Comparison of ENCODE assay signal across 8 cellular contexts in genomic region chr4:155667538-155668511, GRCh38. TPM values are rescaled to one million over a fixed set of nuclear protein-coding genes. Genes with fewer than 3 reads are reported as not detected.
DNase-seq lines count a peak whose midpoint lies in the region; ATAC-seq, FAIRE-seq and TF ChIP-seq lines count a peak whose summit lies in the region.

No MANE protein-coding gene starts in this region.

- peaks cover 0 to 5% of the 10 kb centered on the region in 2 donors for H3K4me1 ChIP-seq in kidney (ENCODE audit: control insufficient read depth in 1 of 2, insufficient read depth in 1 of 2, low read depth in 1 of 2, low read length in 2 of 2)

- H3K4me3 ChIP-seq in AG10803 (ENCODE audit: low read length): peak overlapping the region; percentile 55
- H3K4me3 ChIP-seq in kidney (ENCODE audit: low read length in 2 of 2): peak overlapping the region; percentile 84 to 85

- peak overlapping the region; percentile 82 to 85 for H3K9ac ChIP-seq in kidney (ENCODE audit: low read length in 2 of 2)

- peak overlapping the region; percentile 84 to 95 for H3K27ac ChIP-seq in kidney (ENCODE audit: low read depth in 2 of 2, low read length in 2 of 2)

- no peak for FAIRE-seq in kidney (lab: Jason Lieb, UNC)

- no peaks in the 10 kb centered on the region for H3K9me3 ChIP-seq in kidney (ENCODE audit: control insufficient read depth in 1 of 2, low read length in 2 of 2)

- TF ChIP-seq CTCF in AG10803 (conservative IDR thresholded peaks at IDR 0.05; ENCODE audit: low read length) (no peak), kidney (IDR thresholded peaks at IDR 0.05; ENCODE audit: borderline replicate concordance, extremely low read depth, insufficient read depth) (no peak)

- intact Hi-C loops in kidney (cut with DNase I): no loop called here

- DNase-seq in AG10803 (ENCODE audit: low read depth) (peak; percentile 20), OCI-M1 (lab: John Stamatoyannopoulos, UW) (peak; percentile 70), cerebellar cortex (ENCODE audit: low spot score) (peak; percentile 27), kidney (peak; percentile 91)
- DNase-seq in stimulated activated CD8-positive, alpha-beta memory T cell treated with anti-CD3 and anti-CD28 coated beads, Interleukin-2, amount 100 ng/mL, for 48 hours (ENCODE audit: low read depth in 2 of 2): peak; percentile 0 to 2
- DNase-seq in stimulated activated naive CD4-positive, alpha-beta T cell (lab: John Stamatoyannopoulos, UW): no peak

- peak; percentile 33 for ATAC-seq in GM18858 (IDR thresholded peaks at IDR 0.05; ENCODE audit: unreplicated experiment)
- ATAC-seq in HG02981 (IDR thresholded peaks at IDR 0.05; ENCODE audit: unreplicated experiment): peak; percentile 52

- H3K36me3 ChIP-seq in kidney (ENCODE audit: control insufficient read depth in 1 of 2, insufficient read depth in 2 of 2, low read length in 2 of 2): no peaks in the 10 kb centered on the region

RNA-seq across cellular contexts. Expression of gene GUCY1A1, which starts 1.2 kb away (rescaled TPM):
- total RNA-seq in kidney: 64.6 TPM
- 6.9 TPM for polyA plus RNA-seq in kidney (ENCODE audit: insufficient read depth, low read depth, low replicate concordance)

Comparison
In these comparisons a context has a peak if more than half of its experiments do, and no peak if none do; other contexts are left out.
1. DNase-seq: peak in AG10803 (single experiment), OCI-M1 (single experiment), cerebellar cortex (single experiment), kidney (single experiment) and stimulated activated CD8-positive, alpha-beta memory T cell treated with anti-CD3 and anti-CD28 coated beads, Interleukin-2, amount 100 ng/mL, for 48 hours (2 of 2); none in stimulated activated naive CD4-positive, alpha-beta T cell (0 of 6).